Comparison of ENCODE assay signal across 7 cellular contexts in genomic region chr19:34429553-34429952, GRCh38. TPM values are rescaled to one million over a fixed set of nuclear protein-coding genes. Genes with fewer than 3 reads are reported as not detected.
DNase-seq lines count a peak whose midpoint lies in the region; ATAC-seq and TF ChIP-seq lines count a peak whose summit lies in the region.

No MANE protein-coding gene starts in this region.

- ATAC-seq in activated CD8-positive, alpha-beta T cell treated with anti-CD3 and anti-CD28 coated beads for 36 hours = no peak
- ATAC-seq in stimulated activated naive CD8-positive, alpha-beta T cell treated with anti-CD3 and anti-CD28 coated beads, Interleukin-15, amount 100 ng/mL, for 72 hours = no peak

- intact Hi-C loops in activated CD8-positive, alpha-beta T cell treated with anti-CD3 and anti-CD28 coated beads for 36 hours (cut with micrococcal nuclease) = no loop called here

- no peaks in the 10 kb centered on the region for H3K27me3 Mint-ChIP-seq in activated CD8-positive, alpha-beta T cell treated with anti-CD3 and anti-CD28 coated beads for 36 hours
- H3K27me3 Mint-ChIP-seq in stimulated activated naive CD8-positive, alpha-beta T cell treated with anti-CD3 and anti-CD28 coated beads, Interleukin-15, amount 100 ng/mL, for 72 hours = no peaks in the 10 kb centered on the region

- no peak for DNase-seq in HL-60 (ENCODE audit: low read depth in 1 of 2, low spot score in 1 of 2)
- DNase-seq in activated CD8-positive, alpha-beta T cell treated with anti-CD3 and anti-CD28 coated beads for 36 hours = no peak
- no peak for DNase-seq in stimulated activated naive CD8-positive, alpha-beta T cell treated with anti-CD3 and anti-CD28 coated beads, Interleukin-15, amount 100 ng/mL, for 72 hours
- no peak for DNase-seq in NCI-H146 treated with DMSO at 0.1 percent for 48 hours (lab: John Stamatoyannopoulos, UW; ENCODE audit: unreplicated experiment)
- DNase-seq in islet precursor cell = no peak
- no peak for DNase-seq in SKM-1 treated with dmso at 0.1 percent for 144 hours (lab: John Stamatoyannopoulos, UW; ENCODE audit: unreplicated experiment)

- peak overlapping the region; percentile 93 for H3K27ac ChIP-seq in HL-60 (replicated peaks)

- H3K4me3 Mint-ChIP-seq in activated CD8-positive, alpha-beta T cell treated with anti-CD3 and anti-CD28 coated beads for 36 hours = peak overlapping the region; percentile 99
- peak overlapping the region; percentile 88 to 95 for H3K4me3 Mint-ChIP-seq in stimulated activated naive CD8-positive, alpha-beta T cell treated with anti-CD3 and anti-CD28 coated beads, Interleukin-15, amount 100 ng/mL, for 72 hours

- TF ChIP-seq CTCF in HL-60 (IDR thresholded peaks at IDR 0.05; ENCODE audit: insufficient read depth, low read length) = no peak
- TF ChIP-seq CTCF in activated CD8-positive, alpha-beta T cell treated with anti-CD3 and anti-CD28 coated beads for 36 hours (IDR thresholded peaks at IDR 0.05) = no peak

- CTCF ChIA-PET in activated CD8-positive, alpha-beta T cell treated with anti-CD3 and anti-CD28 coated beads for 36 hours (lab: Charles Lee) = interaction anchor here (1.3 to 2.1 kb wide), 3 partner anchors 11 to 34 kb away, joined by 5 to 7 read pairs (median 6); no protein-coding TSS in a partner anchor

- peaks cover 32% of the 10 kb centered on the region for H3K4me1 Mint-ChIP-seq in activated CD8-positive, alpha-beta T cell treated with anti-CD3 and anti-CD28 coated beads for 36 hours (ENCODE audit: low read depth)
- H3K4me1 Mint-ChIP-seq in stimulated activated naive CD8-positive, alpha-beta T cell treated with anti-CD3 and anti-CD28 coated beads, Interleukin-15, amount 100 ng/mL, for 72 hours = peaks cover 36% of the 10 kb centered on the region

- POLR2A ChIA-PET in activated CD8-positive, alpha-beta T cell treated with anti-CD3 and anti-CD28 coated beads for 36 hours (lab: Charles Lee) = interaction anchor here (0.9 to 1.6 kb wide), 2 partner anchors 26 to 35 kb away, joined by 3 read pairs; no protein-coding TSS in a partner anchor

- H3K9me3 Mint-ChIP-seq in activated CD8-positive, alpha-beta T cell treated with anti-CD3 and anti-CD28 coated beads for 36 hours = no peaks in the 10 kb centered on the region
- H3K9me3 Mint-ChIP-seq in stimulated activated naive CD8-positive, alpha-beta T cell treated with anti-CD3 and anti-CD28 coated beads, Interleukin-15, amount 100 ng/mL, for 72 hours = no peaks in the 10 kb centered on the region

- peaks cover 48% of the 10 kb centered on the region for H3K36me3 Mint-ChIP-seq in activated CD8-positive, alpha-beta T cell treated with anti-CD3 and anti-CD28 coated beads for 36 hours (ENCODE audit: low read depth)

- H3K4me3 ChIP-seq in HL-60 (replicated peaks; ENCODE audit: insufficient read depth, low read length) = peak overlapping the region; percentile 68
- H3K4me3 ChIP-seq in iPS-11a (ENCODE audit: low read depth, low read length) = peak overlapping the region; percentile 97

- H3K27me3 ChIP-seq in HL-60 (ENCODE audit: insufficient read depth, poor library complexity, severe bottlenecking) = no peaks in the 10 kb centered on the region

- H3K27ac Mint-ChIP-seq in activated CD8-positive, alpha-beta T cell treated with anti-CD3 and anti-CD28 coated beads for 36 hours = peak overlapping the region; percentile 97
- H3K27ac Mint-ChIP-seq in stimulated activated naive CD8-positive, alpha-beta T cell treated with anti-CD3 and anti-CD28 coated beads, Interleukin-15, amount 100 ng/mL, for 72 hours = no peak overlapping the region

RNA-seq across cellular contexts. Expression of gene UBA2, which starts 1.4 kb away (rescaled TPM):
- total RNA-seq in activated CD8-positive, alpha-beta T cell treated with anti-CD3 and anti-CD28 coated beads for 36 hours = 100 to 1,000 TPM; 134 to 149 TPM

RNA-seq across cellular contexts. Expression of gene PDCD2L, which starts 25.4 kb away (rescaled TPM):
- total RNA-seq in activated CD8-positive, alpha-beta T cell treated with anti-CD3 and anti-CD28 coated beads for 36 hours = 10 to 100 TPM; 39.9 to 42.1 TPM

RNA-seq across cellular contexts. Expression of gene WTIP, which starts 52.0 kb away (rescaled TPM):
- under 1 TPM; 0.54 to 0.63 TPM for total RNA-seq in activated CD8-positive, alpha-beta T cell treated with anti-CD3 and anti-CD28 coated beads for 36 hours
